In genomic region chr1:8598783-8599182, GRCh38 we compare ENCODE assay signal across 10 cellular contexts.
DNase-seq lines count a peak whose midpoint lies in the region; ATAC-seq and TF ChIP-seq lines count a peak whose summit lies in the region.
"Had no signal": no experiment of that assay in that cellular context is flagged by ENCODE, and none has a peak within 500 bp of the region (broad histone marks: within the 10 kb centered on the region; RNA-seq: fewer than 3 reads in every experiment).

No MANE protein-coding gene starts in this region.

- intact Hi-C loops in esophagus squamous epithelium (cut with DNase I), result no loop called here

- H3K27ac Mint-ChIP-seq in T-helper 17 cell (peak overlapping the region; percentile 14), mesothelial cell of epicardium (peak overlapping the region; percentile 77)

- H3K27me3 Mint-ChIP-seq in T-helper 17 cell (no peaks in the 10 kb centered on the region), mesothelial cell of epicardium (ENCODE audit: low read depth) (no peaks in the 10 kb centered on the region)

- H3K27me3 ChIP-seq in esophagus squamous epithelium, result no peaks in the 10 kb centered on the region

- peaks cover 0 to 5% (median 0%) of the 10 kb centered on the region in 3 donors for H3K36me3 ChIP-seq in esophagus squamous epithelium

- ATAC-seq in T-helper 17 cell, result no peak

- no peak for TF ChIP-seq POLR2A in esophagus squamous epithelium (IDR thresholded peaks at IDR 0.05)

- peak overlapping the region in 3 of 4 donors; percentile 27 to 78 (median 64) for H3K27ac ChIP-seq in esophagus squamous epithelium

- H3K4me1 Mint-ChIP-seq in T-helper 17 cell, result peaks cover 14% of the 10 kb centered on the region
- H3K4me1 Mint-ChIP-seq in mesothelial cell of epicardium, result peaks cover 40% of the 10 kb centered on the region

- no peak overlapping the region for H3K4me3 ChIP-seq in esophagus squamous epithelium

- no peaks in the 10 kb centered on the region for H3K36me3 Mint-ChIP-seq in T-helper 17 cell (ENCODE audit: low read depth)
- peaks cover 6% of the 10 kb centered on the region for H3K36me3 Mint-ChIP-seq in mesothelial cell of epicardium

- peaks cover 0 to 44% (median 2%) of the 10 kb centered on the region in 3 donors for H3K4me1 ChIP-seq in esophagus squamous epithelium

- WGBS in esophagus squamous epithelium, 2 donors, result 60 to 71% methylated on average over 1 to 4 of the region's 4 CpGs

- TF ChIP-seq CTCF in esophagus squamous epithelium (IDR thresholded peaks at IDR 0.05) (no peak), mesothelial cell of epicardium (IDR thresholded peaks at IDR 0.05; ENCODE audit: unreplicated experiment) (no peak)

- H3K9me3 Mint-ChIP-seq in mesothelial cell of epicardium, result no peaks in the 10 kb centered on the region

- H3K9me3 ChIP-seq in T-helper 17 cell (ENCODE audit: control insufficient read depth, low read length, poor library complexity, severe bottlenecking), result no peaks in the 10 kb centered on the region
- H3K9me3 ChIP-seq in esophagus squamous epithelium, result no peaks in the 10 kb centered on the region

- DNase-seq in T-helper 17 cell, result no peak
- DNase-seq in esophagus squamous epithelium (lab: John Stamatoyannopoulos, UW), result no peak
- no peak for DNase-seq in mesothelial cell of epicardium (ENCODE audit: low spot score in 2 of 2, unreplicated experiment in 2 of 2)
- DNase-seq in superior temporal gyrus (ENCODE audit: extremely low spot score), result peak; percentile 62
- no peak for DNase-seq in RKO (ENCODE audit: low spot score)
- DNase-seq in activated CD8-positive, alpha-beta memory T cell treated with anti-CD3 and anti-CD28 coated beads, Interleukin-2, amount 50 U/mL, for 4 hours, result no peak
- no peak for DNase-seq in DMS53 treated with DMSO at 0.1 percent for 48 hours (lab: John Stamatoyannopoulos, UW; ENCODE audit: unreplicated experiment)
- DNase-seq in GM19238 (ENCODE audit: insufficient read length, low spot score), result no peak
- DNase-seq: DND-41; effector CD8-positive, alpha-beta T cell had no signal

- H3K4me3 Mint-ChIP-seq in T-helper 17 cell (no peak overlapping the region), mesothelial cell of epicardium (no peak overlapping the region)
